ENCODE assay signal across 16 cellular contexts in genomic region chr12:57278465-57279453, GRCh38. TPM values are rescaled to one million over a fixed set of nuclear protein-coding genes. Genes with fewer than 3 reads are reported as not detected.
DNase-seq lines count a peak whose midpoint lies in the region; ATAC-seq and TF ChIP-seq lines count a peak whose summit lies in the region.
"Had no signal": no experiment of that assay in that cellular context is flagged by ENCODE, and none has a peak within 500 bp of the region (broad histone marks: within the 10 kb centered on the region; RNA-seq: fewer than 3 reads in every experiment).

No MANE protein-coding gene starts in this region.

- H3K36me3 Mint-ChIP-seq in activated CD4-positive, alpha-beta memory T cell treated with anti-CD3 and anti-CD28 coated beads for 36 hours, result peaks cover 39% of the 10 kb centered on the region
- H3K36me3 Mint-ChIP-seq in activated CD4-positive, alpha-beta memory T cell treated with anti-CD3 and anti-CD28 coated beads, Interleukin-2, amount 10 ng/mL, durations not matched to agents 7 days and 5 days (ENCODE audit: low read depth), result peaks cover 63% of the 10 kb centered on the region
- peaks cover 30% of the 10 kb centered on the region for H3K36me3 Mint-ChIP-seq in HFFc6 (ENCODE audit: low read depth)
- H3K36me3 Mint-ChIP-seq in activated naive CD8-positive, alpha-beta T cell treated with anti-CD3 and anti-CD28 coated beads, Interleukin-2, amount 10 ng/mL, durations not matched to agents 7 days and 5 days, result peaks cover 41% of the 10 kb centered on the region

- no peak overlapping the region for H3K4me2 ChIP-seq in osteoblast (ENCODE audit: insufficient read depth, low read length)

- H3K79me2 ChIP-seq in osteoblast (ENCODE audit: insufficient read depth, low read length), result no peaks in the 10 kb centered on the region

- H3K27me3 Mint-ChIP-seq in activated CD4-positive, alpha-beta memory T cell treated with anti-CD3 and anti-CD28 coated beads for 36 hours, result no peaks in the 10 kb centered on the region
- H3K27me3 Mint-ChIP-seq in activated CD4-positive, alpha-beta memory T cell treated with anti-CD3 and anti-CD28 coated beads, Interleukin-2, amount 10 ng/mL, durations not matched to agents 7 days and 5 days, result no peaks in the 10 kb centered on the region
- no peaks in the 10 kb centered on the region; the same call in none of the 2 replicates for H3K27me3 Mint-ChIP-seq in HFFc6 (ENCODE audit: insufficient read depth)
- H3K27me3 Mint-ChIP-seq in activated naive CD8-positive, alpha-beta T cell treated with anti-CD3 and anti-CD28 coated beads, Interleukin-2, amount 10 ng/mL, durations not matched to agents 7 days and 5 days, result no peaks in the 10 kb centered on the region

- CTCF ChIA-PET in activated CD4-positive, alpha-beta memory T cell treated with anti-CD3 and anti-CD28 coated beads for 36 hours (lab: Charles Lee), result interaction anchor here (0.8 to 2.0 kb wide), 5 partner anchors 35 to 213 kb away, joined by 3 to 12 read pairs (median 4); partner anchors contain the start of gene INHBE
- CTCF ChIA-PET in activated CD4-positive, alpha-beta memory T cell treated with anti-CD3 and anti-CD28 coated beads, Interleukin-2, amount 10 ng/mL, durations not matched to agents 7 days and 5 days (lab: Charles Lee), result interaction anchor here (0.5 to 4.6 kb wide), 5 partner anchors 11 to 413 kb away, joined by 3 to 29 read pairs (median 4); partner anchors contain the start of gene INHBE
- CTCF ChIA-PET in GM10248 (lab: Yijun Ruan, JAX), result interaction anchor here (0.8 to 4.1 kb wide), 9 partner anchors 10 to 179 kb away, joined by 3 to 16 read pairs (median 4); no protein-coding TSS in a partner anchor

- H3K4me1 ChIP-seq in osteoblast (ENCODE audit: insufficient read depth, low read length), result peaks cover 15% of the 10 kb centered on the region

- H3K27me3 ChIP-seq in osteoblast (ENCODE audit: insufficient read depth, low read length), result no peaks in the 10 kb centered on the region
- H3K27me3 ChIP-seq: stomach had no signal

- H3K4me3 ChIP-seq in osteoblast (ENCODE audit: insufficient read depth, low read length), result no peak overlapping the region
- H3K4me3 ChIP-seq: stomach had no signal

- H3K4me1 Mint-ChIP-seq in activated CD4-positive, alpha-beta memory T cell treated with anti-CD3 and anti-CD28 coated beads for 36 hours (ENCODE audit: low read depth), result peaks cover 18% of the 10 kb centered on the region
- peaks cover 22% of the 10 kb centered on the region for H3K4me1 Mint-ChIP-seq in activated CD4-positive, alpha-beta memory T cell treated with anti-CD3 and anti-CD28 coated beads, Interleukin-2, amount 10 ng/mL, durations not matched to agents 7 days and 5 days
- peaks cover 32% of the 10 kb centered on the region for H3K4me1 Mint-ChIP-seq in HFFc6 (ENCODE audit: low read depth)
- peaks cover 17% of the 10 kb centered on the region for H3K4me1 Mint-ChIP-seq in activated naive CD8-positive, alpha-beta T cell treated with anti-CD3 and anti-CD28 coated beads, Interleukin-2, amount 10 ng/mL, durations not matched to agents 7 days and 5 days

- no peak overlapping the region for H3K4me3 Mint-ChIP-seq in activated CD4-positive, alpha-beta memory T cell treated with anti-CD3 and anti-CD28 coated beads for 36 hours
- no peak overlapping the region for H3K4me3 Mint-ChIP-seq in activated CD4-positive, alpha-beta memory T cell treated with anti-CD3 and anti-CD28 coated beads, Interleukin-2, amount 10 ng/mL, durations not matched to agents 7 days and 5 days
- no peak overlapping the region for H3K4me3 Mint-ChIP-seq in HFFc6
- no peak overlapping the region for H3K4me3 Mint-ChIP-seq in activated naive CD8-positive, alpha-beta T cell treated with anti-CD3 and anti-CD28 coated beads, Interleukin-2, amount 10 ng/mL, durations not matched to agents 7 days and 5 days

- H3K27ac Mint-ChIP-seq in activated CD4-positive, alpha-beta memory T cell treated with anti-CD3 and anti-CD28 coated beads for 36 hours, result peak overlapping the region; percentile 59
- no peak overlapping the region for H3K27ac Mint-ChIP-seq in activated CD4-positive, alpha-beta memory T cell treated with anti-CD3 and anti-CD28 coated beads, Interleukin-2, amount 10 ng/mL, durations not matched to agents 7 days and 5 days
- H3K27ac Mint-ChIP-seq in HFFc6, result peak overlapping the region; percentile 31
- H3K27ac Mint-ChIP-seq in activated naive CD8-positive, alpha-beta T cell treated with anti-CD3 and anti-CD28 coated beads, Interleukin-2, amount 10 ng/mL, durations not matched to agents 7 days and 5 days, result peak overlapping the region; percentile 2

- POLR2A ChIA-PET in activated CD4-positive, alpha-beta memory T cell treated with anti-CD3 and anti-CD28 coated beads for 36 hours (lab: Charles Lee), result no interaction called here
- POLR2A ChIA-PET in activated CD4-positive, alpha-beta memory T cell treated with anti-CD3 and anti-CD28 coated beads, Interleukin-2, amount 10 ng/mL, durations not matched to agents 7 days and 5 days (lab: Charles Lee), result interaction anchor here (1.0 kb wide), 1 partner anchor 14 kb away, joined by 3 read pairs; no protein-coding TSS in a partner anchor
- POLR2A ChIA-PET in activated naive CD8-positive, alpha-beta T cell treated with anti-CD3 and anti-CD28 coated beads, Interleukin-2, amount 10 ng/mL, durations not matched to agents 7 days and 5 days (lab: Charles Lee), result no interaction called here
- POLR2A ChIA-PET in GM10248 (lab: Yijun Ruan, JAX), result no interaction called here

- H3K36me3 ChIP-seq in osteoblast (ENCODE audit: insufficient read depth, low read length), result peaks cover 32% of the 10 kb centered on the region

- ATAC-seq in activated naive CD8-positive, alpha-beta T cell treated with anti-CD3 and anti-CD28 coated beads, Interleukin-2, amount 10 ng/mL, durations not matched to agents 7 days and 5 days (ENCODE audit: low read depth), result no peak

- intact Hi-C loops in activated CD4-positive, alpha-beta memory T cell treated with anti-CD3 and anti-CD28 coated beads for 36 hours (cut with micrococcal nuclease), result no loop called here

- no peak for DNase-seq in activated CD4-positive, alpha-beta memory T cell treated with anti-CD3 and anti-CD28 coated beads for 36 hours
- DNase-seq in activated CD4-positive, alpha-beta memory T cell treated with anti-CD3 and anti-CD28 coated beads, Interleukin-2, amount 10 ng/mL, durations not matched to agents 7 days and 5 days, result no peak
- DNase-seq in HFFc6, result no peak
- no peak for DNase-seq in activated naive CD8-positive, alpha-beta T cell treated with anti-CD3 and anti-CD28 coated beads, Interleukin-2, amount 10 ng/mL, durations not matched to agents 7 days and 5 days
- no peak for DNase-seq in osteoblast (ENCODE audit: insufficient read length, low spot score, missing footprints)
- no peak for DNase-seq in H4 (ENCODE audit: low spot score)
- DNase-seq in substantia nigra (lab: John Stamatoyannopoulos, UW), result no peak
- DNase-seq in GM10248 (ENCODE audit: extremely low spot score), result no peak
- DNase-seq: activated CD4-positive, alpha-beta T cell treated with anti-CD3 and anti-CD28 coated beads for 48 hours; EL; kidney; MV-4-11; NCI-H526; retina; stomach; T-helper 9 cell had no signal

- no peaks in the 10 kb centered on the region for H3K9me3 ChIP-seq in osteoblast (ENCODE audit: low read depth, low read length)
- H3K9me3 ChIP-seq: stomach had no signal

- no peaks in the 10 kb centered on the region for H3K9me3 Mint-ChIP-seq in activated CD4-positive, alpha-beta memory T cell treated with anti-CD3 and anti-CD28 coated beads for 36 hours
- H3K9me3 Mint-ChIP-seq in activated CD4-positive, alpha-beta memory T cell treated with anti-CD3 and anti-CD28 coated beads, Interleukin-2, amount 10 ng/mL, durations not matched to agents 7 days and 5 days, result no peaks in the 10 kb centered on the region
- no peaks in the 10 kb centered on the region for H3K9me3 Mint-ChIP-seq in HFFc6
- H3K9me3 Mint-ChIP-seq in activated naive CD8-positive, alpha-beta T cell treated with anti-CD3 and anti-CD28 coated beads, Interleukin-2, amount 10 ng/mL, durations not matched to agents 7 days and 5 days, result no peaks in the 10 kb centered on the region

- H3K27ac ChIP-seq in osteoblast (ENCODE audit: low read depth, low read length), result peak overlapping the region; percentile 84
- H3K27ac ChIP-seq in substantia nigra (ENCODE audit: low read depth, low read length, poor library complexity, severe bottlenecking), result no peak overlapping the region

- TF ChIP-seq CTCF in HFFc6 (IDR thresholded peaks at IDR 0.05) (no peak), osteoblast (IDR thresholded peaks at IDR 0.05; ENCODE audit: extremely low read depth, low read depth, low read length) (no peak), GM10248 (IDR thresholded peaks at IDR 0.05; ENCODE audit: control extremely low read depth, extremely low read depth, low read depth, missing control alignments) (no peak)

- no peak overlapping the region for H2AFZ ChIP-seq in osteoblast (ENCODE audit: low read length)

- no peaks in the 10 kb centered on the region for H4K20me1 ChIP-seq in osteoblast (ENCODE audit: insufficient read depth, low read length)

RNA-seq across cellular contexts. Expression of gene STAC3, which starts 27.8 kb away (rescaled TPM):
- 1 to 10 TPM; 1.9 to 2.0 TPM for total RNA-seq in activated CD4-positive, alpha-beta memory T cell treated with anti-CD3 and anti-CD28 coated beads for 36 hours
- total RNA-seq in activated CD4-positive, alpha-beta memory T cell treated with anti-CD3 and anti-CD28 coated beads, Interleukin-2, amount 10 ng/mL, durations not matched to agents 7 days and 5 days, result 1 to 10 TPM; 4.1 to 4.5 TPM
- total RNA-seq in HFFc6 (2021; fragmentation: NEBNext Ultra II Directional; extraction: Animal tissue kit (Norgen Biotek cat#: 25700)), result 1 to 10 TPM in 1 of 6 experiments, under 1 TPM in 5; 0.21 to 1.1 (median 0.58) TPM
- 10 to 100 TPM; 10.7 to 11.4 TPM for total RNA-seq in activated naive CD8-positive, alpha-beta T cell treated with anti-CD3 and anti-CD28 coated beads, Interleukin-2, amount 10 ng/mL, durations not matched to agents 7 days and 5 days
- total RNA-seq in osteoblast, result 0.36 and 0.59 TPM in 2 replicates
- not detected in 2 replicates for total RNA-seq in H4 (2014; rRNA removed; shearing (Covaris generic))

RNA-seq across cellular contexts. Expression of gene SHMT2, which starts 49.2 kb away (rescaled TPM):
- 100 to 1,000 TPM; 401 to 404 TPM for total RNA-seq in activated CD4-positive, alpha-beta memory T cell treated with anti-CD3 and anti-CD28 coated beads for 36 hours
- total RNA-seq in activated CD4-positive, alpha-beta memory T cell treated with anti-CD3 and anti-CD28 coated beads, Interleukin-2, amount 10 ng/mL, durations not matched to agents 7 days and 5 days, result 100 to 1,000 TPM; 224 to 244 TPM
- 100 to 1,000 TPM; 112 to 127 (median 126) TPM for total RNA-seq in HFFc6 (2021; fragmentation: NEBNext Ultra II Directional; extraction: Animal tissue kit (Norgen Biotek cat#: 25700))
- total RNA-seq in activated naive CD8-positive, alpha-beta T cell treated with anti-CD3 and anti-CD28 coated beads, Interleukin-2, amount 10 ng/mL, durations not matched to agents 7 days and 5 days, result 100 to 1,000 TPM; 142 to 159 TPM
- total RNA-seq in osteoblast, result 384 and 408 TPM in 2 replicates
- total RNA-seq in H4 (2014; rRNA removed; shearing (Covaris generic)), result 250 and 269 TPM in 2 replicates
